Comparison of ENCODE assay signal across 8 cellular contexts in genomic region chr19:29724102-29724641, GRCh38. TPM values are rescaled to one million over a fixed set of nuclear protein-coding genes. Genes with fewer than 3 reads are reported as not detected.
DNase-seq lines count a peak whose midpoint lies in the region; ATAC-seq, FAIRE-seq and TF ChIP-seq lines count a peak whose summit lies in the region.

No MANE protein-coding gene starts in this region.

- H3K9me3 ChIP-seq in T-helper 17 cell (ENCODE audit: control insufficient read depth, low read length, poor library complexity, severe bottlenecking) (no peaks in the 10 kb centered on the region), H1 (ENCODE audit: insufficient read depth in 2 of 2, low read depth in 1 of 2, low read length in 1 of 2) (no peaks in the 10 kb centered on the region)

- H2BK12ac ChIP-seq in H1 (ENCODE audit: low read depth, low read length): no peak overlapping the region

- H3K27ac ChIP-seq in H1 (ENCODE audit: low read depth, low read length): no peak overlapping the region

- CTCF ChIA-PET in H1 (lab: Charles Lee; ENCODE audit: partially characterized antibody): interaction anchor here (0.6 to 3.2 kb wide), 6 partner anchors 8 to 114 kb away, joined by 3 to 19 read pairs (median 3); partner anchors contain the start of gene C19orf12

- no peak overlapping the region for H3K14ac ChIP-seq in H1 (ENCODE audit: insufficient read length)

- peak overlapping the region; percentile 40 for H4K5ac ChIP-seq in H1 (ENCODE audit: insufficient read length, low read depth, low read length)

- peak in 1 of 2 experiments; percentile 33; a peak in 1 of 3 replicates for TF ChIP-seq POLR2A in H1 (IDR thresholded peaks at IDR 0.05; ENCODE audit: control extremely low read depth in 1 of 2, low read depth in 2 of 2, low read length in 2 of 2)

- TF ChIP-seq CTCF in H1 (IDR thresholded peaks at IDR 0.05; ENCODE audit: control extremely low read depth in 1 of 3, insufficient read depth in 1 of 3, low read depth in 1 of 3, low read length in 3 of 3): peak in 2 of 3 experiments; percentile 16 to 20; a peak in 3 of 4 replicates

- no peaks in the 10 kb centered on the region for H3K36me3 ChIP-seq in H7 (replicated peaks; ENCODE audit: control insufficient read depth, insufficient read depth, low read length)
- no peaks in the 10 kb centered on the region for H3K36me3 ChIP-seq in H1 (ENCODE audit: control insufficient read depth in 2 of 4, insufficient read depth in 4 of 4, low read length in 3 of 4)

- no peaks in the 10 kb centered on the region for H4K20me1 ChIP-seq in H1 (replicated peaks in 1 of 2; ENCODE audit: control insufficient read depth in 1 of 2, insufficient read depth in 2 of 2, low read length in 2 of 2)

- peak; percentile 63 for ATAC-seq in T-helper 17 cell
- no peak for ATAC-seq in GM18861 (IDR thresholded peaks at IDR 0.05; ENCODE audit: unreplicated experiment)

- DNase-seq in H7 (peak; percentile 81), T-helper 17 cell (no peak), H1 (ENCODE audit: low read depth in 1 of 2, low spot score in 2 of 2) (peak in 1 of 2 experiments; percentile 73), occipital lobe (lab: John Stamatoyannopoulos, UW) (peak; percentile 16), SIG-M5 treated with dmso at 0.1 percent for 504 hours (lab: John Stamatoyannopoulos, UW; ENCODE audit: unreplicated experiment) (no peak), AML-193 (lab: John Stamatoyannopoulos, UW) (no peak), GM19239 (ENCODE audit: insufficient read length, low spot score) (no peak)

- no peak for FAIRE-seq in H1 (lab: Jason Lieb, UNC)
- FAIRE-seq in GM19239 (lab: Jason Lieb, UNC): no peak

- H3K4me2 ChIP-seq in H1 (ENCODE audit: insufficient read depth in 1 of 2, low read depth in 2 of 2, low read length in 2 of 2): peak overlapping the region; percentile 49 to 61

- H3K4ac ChIP-seq in H1 (replicated peaks; ENCODE audit: insufficient read length, low read depth, low read length): no peak overlapping the region

- H2AK5ac ChIP-seq in H1 (ENCODE audit: low read depth, low read length): no peak overlapping the region

- no peak overlapping the region; the same call in 1 of the 2 replicates for H2BK15ac ChIP-seq in H1 (ENCODE audit: low read length)

- H3K4me3 ChIP-seq in H7 (ENCODE audit: insufficient read depth, low read depth, low read length) (peak overlapping the region; percentile 25), H1 (ENCODE audit: extremely low read depth in 1 of 4, insufficient read depth in 2 of 4, low read depth in 3 of 4, low read length in 4 of 4) (peak overlapping the region in 2 of 4 experiments; percentile 21 to 48; a peak in 4 of 8 replicates)

- H2BK120ac ChIP-seq in H1 (replicated peaks; ENCODE audit: low read depth, low read length): no peak overlapping the region

- peaks cover 2 to 9% (median 5%) of the 10 kb centered on the region in 4 experiments; a peak in 6 of 7 replicates for H3K4me1 ChIP-seq in H1 (replicated peaks in 1 of 4; ENCODE audit: control insufficient read depth in 3 of 4, insufficient read depth in 4 of 4, low read length in 3 of 4)

- peak overlapping the region; percentile 85 for H2AFZ ChIP-seq in H1 (ENCODE audit: low read length)

- TF ChIP-seq RAD21 in H1 (IDR thresholded peaks at IDR 0.05 in 1 of 2, conservative IDR thresholded peaks at IDR 0.05 in 1 of 2; ENCODE audit: low read depth in 2 of 2, low read length in 2 of 2): no peak

- H4K8ac ChIP-seq in H1 (ENCODE audit: extremely low read depth, insufficient read depth, low read length): peak overlapping the region; percentile 84; the same call in 1 of the 2 replicates

- no peak for TF ChIP-seq EP300 in H1 (IDR thresholded peaks at IDR 0.05; ENCODE audit: borderline replicate concordance in 1 of 2, low read depth in 2 of 2, low read length in 2 of 2)

- peak overlapping the region; percentile 49 for H3K4me3 Mint-ChIP-seq in T-helper 17 cell

- H3K56ac ChIP-seq in H1 (replicated peaks; ENCODE audit: insufficient read length, low read depth, low read length): peak overlapping the region; percentile 14

- no peak overlapping the region for H3K23ac ChIP-seq in H1 (ENCODE audit: insufficient read length)

- no peaks in the 10 kb centered on the region for H3K23me2 ChIP-seq in H1 (ENCODE audit: low read depth, low read length)

- peaks cover 12% of the 10 kb centered on the region for H3K27me3 ChIP-seq in H7 (ENCODE audit: control insufficient read depth, insufficient read depth, low read length)
- peaks cover 0 to 5% (median 2%) of the 10 kb centered on the region in 4 experiments; a peak in 4 of 7 replicates for H3K27me3 ChIP-seq in H1 (replicated peaks in 1 of 4; ENCODE audit: control insufficient read depth in 3 of 4, extremely low read depth in 1 of 4, insufficient read depth in 3 of 4, low read length in 3 of 4)

- no peaks in the 10 kb centered on the region for H3K79me1 ChIP-seq in H1 (ENCODE audit: low read depth, low read length)

- H3K4me1 Mint-ChIP-seq in T-helper 17 cell: peaks cover 8% of the 10 kb centered on the region

- no peak overlapping the region for H4K91ac ChIP-seq in H1 (replicated peaks; ENCODE audit: insufficient read length, low read length)

- peaks cover 2% of the 10 kb centered on the region for H3K36me3 Mint-ChIP-seq in T-helper 17 cell (ENCODE audit: low read depth)

- WGBS in H1 (ENCODE audit: extremely low coverage in 1 of 2, insufficient coverage in 1 of 2, insufficient read length in 1 of 2, insufficient replicate concordance in 2 of 2, low coverage in 1 of 2, low lambda C conversion rate in 2 of 2, missing lambda C conversion rate in 1 of 2), 2 experiments: 9% methylated on average over 34 of the region's 39 CpGs; no CpG with 5 or more reads in 1 of the 2 experiments

- no peaks in the 10 kb centered on the region for H3K79me2 ChIP-seq in H1 (ENCODE audit: control insufficient read depth in 1 of 2, insufficient read depth in 2 of 2, low read length in 2 of 2)

- peak overlapping the region; percentile 65 for H3K18ac ChIP-seq in H1 (ENCODE audit: extremely low read depth, low read length)

- POLR2A ChIA-PET in H1 (lab: Charles Lee; ENCODE audit: partially characterized antibody): interaction anchor here (0.6 to 3.3 kb wide), 4 partner anchors 9 to 540 kb away, joined by 3 to 17 read pairs (median 3); partner anchors contain the start of gene C19orf12

- peak overlapping the region; percentile 11 for H3K27ac Mint-ChIP-seq in T-helper 17 cell

- H2BK5ac ChIP-seq in H1 (ENCODE audit: low read depth, low read length): no peak overlapping the region

- H3K27me3 Mint-ChIP-seq in T-helper 17 cell: peaks cover 46% of the 10 kb centered on the region

- peak overlapping the region in 2 of 4 experiments; percentile 38 to 42; a peak in 5 of 7 replicates for H3K9ac ChIP-seq in H1 (replicated peaks in 1 of 4; ENCODE audit: extremely low read depth in 1 of 4, low read depth in 3 of 4, low read length in 3 of 4)

- H2BK20ac ChIP-seq in H1 (ENCODE audit: low read length): no peak overlapping the region

TF ChIP-seq in H1, 55 proteins besides CTCF, POLR2A, EP300 and RAD21 (continues in another document):
- TF ChIP-seq RBBP5 (IDR thresholded peaks at IDR 0.05; ENCODE audit: borderline replicate concordance, low read depth, low read length) (0 out of 2 replicates have a peak, but pooled peaks have one; percentile 59), TAF1 (IDR thresholded peaks at IDR 0.05; ENCODE audit: low read depth, low read length) (peak; percentile 59; the same call in 1 of the 2 replicates), CREB1 (IDR thresholded peaks at IDR 0.05) (0 out of 2 replicates have a peak, but pooled peaks have one; percentile 17), PHF8 (conservative IDR thresholded peaks at IDR 0.05; ENCODE audit: low read depth, low read length) (peak; percentile 40; the same call in 1 of the 2 replicates), JUN (IDR thresholded peaks at IDR 0.05; ENCODE audit: low read depth, low read length) (no peak), ATF3 (IDR thresholded peaks at IDR 0.05; ENCODE audit: insufficient read depth, low read depth, low read length) (no peak), EGR1 (IDR thresholded peaks at IDR 0.05; ENCODE audit: borderline replicate concordance, low read depth, low read length) (no peak)
- TF ChIP-seq, protein P1, sequence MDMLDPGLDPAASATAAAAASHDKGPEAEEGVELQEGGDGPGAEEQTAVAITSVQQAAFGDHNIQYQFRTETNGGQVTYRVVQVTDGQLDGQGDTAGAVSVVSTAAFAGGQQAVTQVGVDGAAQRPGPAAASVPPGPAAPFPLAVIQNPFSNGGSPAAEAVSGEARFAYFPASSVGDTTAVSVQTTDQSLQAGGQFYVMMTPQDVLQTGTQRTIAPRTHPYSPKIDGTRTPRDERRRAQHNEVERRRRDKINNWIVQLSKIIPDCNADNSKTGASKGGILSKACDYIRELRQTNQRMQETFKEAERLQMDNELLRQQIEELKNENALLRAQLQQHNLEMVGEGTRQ (IDR thresholded peaks at IDR 0.05; ENCODE audit: low read length): no peak

RNA-seq across cellular contexts. Expression of gene C19orf12, which starts 9.1 kb away (rescaled TPM):
- 24.0 and 24.1 TPM in 2 replicates for total RNA-seq in H7 (2014; rRNA removed; shearing (Covaris generic))
- total RNA-seq in T-helper 17 cell (10 to 100 TPM; 16.6 to 18.6 TPM), occipital lobe (40.2 TPM)
- 11.9 and 14.5 TPM in 2 replicates for total RNA-seq in H1 (2021; fragmentation: NEBNext Ultra II Directional; extraction: Animal tissue kit (Norgen Biotek cat#: 25700))
- polyA plus RNA-seq in H1 (2011; rRNA removed): 10.7 and 14.6 TPM in 2 replicates
- 10.5 TPM for polyA plus RNA-seq in H1 (2011; cell fraction: cytosol; rRNA removed)
- 12.9 TPM for polyA plus RNA-seq in H1 (2011; cell fraction: nucleus; rRNA removed)
- polyA plus RNA-seq in H1 (2012, experiment 1 of 2): 9.6 to 12.2 TPM (median 10.7 TPM) in 4 replicates
- polyA plus RNA-seq in H1 (2012, experiment 2 of 2): 10.7 TPM
- 8.8 TPM for polyA plus RNA-seq in H1 (2013, experiment 1 of 2)
- polyA plus RNA-seq in H1 (2013, experiment 2 of 2): 8.9 TPM
- 3.7 and 3.8 TPM in 2 replicates for polyA minus RNA-seq in H1 (2011; rRNA and poly(A)+ RNA removed)
- 5.4 TPM for polyA minus RNA-seq in H1 (2011; cell fraction: cytosol; rRNA and poly(A)+ RNA removed)
- 7.5 TPM for polyA minus RNA-seq in H1 (2011; cell fraction: nucleus; rRNA and poly(A)+ RNA removed)

RNA-seq across cellular contexts. Expression of gene PLEKHF1, which starts 58.9 kb away (rescaled TPM):
- total RNA-seq in H7 (2014; rRNA removed; shearing (Covaris generic)): 12.9 and 19.4 TPM in 2 replicates
- 10 to 100 TPM; 13.5 to 20.7 TPM for total RNA-seq in T-helper 17 cell
- total RNA-seq in H1 (2021; fragmentation: NEBNext Ultra II Directional; extraction: Animal tissue kit (Norgen Biotek cat#: 25700)): 11.1 and 12.0 TPM in 2 replicates
- polyA plus RNA-seq in H1 (2011; rRNA removed): 18.4 and 21.8 TPM in 2 replicates
- 16.3 TPM for polyA plus RNA-seq in H1 (2011; cell fraction: cytosol; rRNA removed)
- polyA plus RNA-seq in H1 (2011; cell fraction: nucleus; rRNA removed): 15.9 TPM
- polyA plus RNA-seq in H1 (2012, experiment 1 of 2): 5.3 to 10.2 TPM (median 9.3 TPM) in 4 replicates
- 11.5 TPM for polyA plus RNA-seq in H1 (2012, experiment 2 of 2)
- 6.0 TPM for polyA plus RNA-seq in H1 (2013, experiment 1 of 2)
- polyA plus RNA-seq in H1 (2013, experiment 2 of 2): 5.8 TPM
- polyA minus RNA-seq in H1 (2011; rRNA and poly(A)+ RNA removed): 6.3 and 6.7 TPM in 2 replicates
- 11.9 TPM for polyA minus RNA-seq in H1 (2011; cell fraction: cytosol; rRNA and poly(A)+ RNA removed)
- 18.6 TPM for polyA minus RNA-seq in H1 (2011; cell fraction: nucleus; rRNA and poly(A)+ RNA removed)
- 1.9 TPM for total RNA-seq in occipital lobe

Comparison
In these comparisons a context has a peak if more than half of its experiments do, and no peak if none do; other contexts are left out.
1. DNase-seq: peak in H7 (single experiment) and occipital lobe (single experiment); none in T-helper 17 cell (0 of 3), SIG-M5 treated with dmso at 0.1 percent for 504 hours (single experiment), AML-193 (0 of 2) and GM19239 (single experiment).